Comparison of ENCODE assay signal across 1 cellular context in the genomic region with DNA sequence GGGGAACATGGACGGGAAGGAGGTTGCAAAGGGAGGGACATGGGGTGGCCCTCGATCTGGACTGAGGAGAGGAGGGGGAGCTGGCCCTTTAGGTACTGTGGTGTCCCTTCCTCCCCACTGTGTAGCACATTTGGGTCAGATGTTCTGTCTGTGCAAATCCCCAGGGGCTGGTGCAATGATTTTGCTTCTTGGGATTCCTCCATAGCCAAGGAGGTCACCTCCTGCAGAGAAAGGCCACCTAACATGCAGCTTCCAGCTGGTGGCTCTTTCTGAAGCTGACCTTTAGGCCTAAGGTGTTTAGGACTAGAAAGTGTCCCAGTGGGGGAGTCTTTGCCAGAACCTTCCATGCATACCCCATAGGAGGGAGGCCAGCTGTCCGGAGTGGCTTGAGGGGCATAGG.
TF ChIP-seq lines count a peak whose summit lies in the region.

No MANE protein-coding gene starts in this region.

TF ChIP-seq in HepG2, 621 proteins besides CTCF, POLR2A, EP300 and RAD21:
- TF ChIP-seq, protein P1, sequence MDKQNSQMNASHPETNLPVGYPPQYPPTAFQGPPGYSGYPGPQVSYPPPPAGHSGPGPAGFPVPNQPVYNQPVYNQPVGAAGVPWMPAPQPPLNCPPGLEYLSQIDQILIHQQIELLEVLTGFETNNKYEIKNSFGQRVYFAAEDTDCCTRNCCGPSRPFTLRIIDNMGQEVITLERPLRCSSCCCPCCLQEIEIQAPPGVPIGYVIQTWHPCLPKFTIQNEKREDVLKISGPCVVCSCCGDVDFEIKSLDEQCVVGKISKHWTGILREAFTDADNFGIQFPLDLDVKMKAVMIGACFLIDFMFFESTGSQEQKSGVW (CRISPR knock-in tag; IDR thresholded peaks at IDR 0.05; ENCODE audit: borderline replicate concordance) = no peak
- TF ChIP-seq, protein P2, sequence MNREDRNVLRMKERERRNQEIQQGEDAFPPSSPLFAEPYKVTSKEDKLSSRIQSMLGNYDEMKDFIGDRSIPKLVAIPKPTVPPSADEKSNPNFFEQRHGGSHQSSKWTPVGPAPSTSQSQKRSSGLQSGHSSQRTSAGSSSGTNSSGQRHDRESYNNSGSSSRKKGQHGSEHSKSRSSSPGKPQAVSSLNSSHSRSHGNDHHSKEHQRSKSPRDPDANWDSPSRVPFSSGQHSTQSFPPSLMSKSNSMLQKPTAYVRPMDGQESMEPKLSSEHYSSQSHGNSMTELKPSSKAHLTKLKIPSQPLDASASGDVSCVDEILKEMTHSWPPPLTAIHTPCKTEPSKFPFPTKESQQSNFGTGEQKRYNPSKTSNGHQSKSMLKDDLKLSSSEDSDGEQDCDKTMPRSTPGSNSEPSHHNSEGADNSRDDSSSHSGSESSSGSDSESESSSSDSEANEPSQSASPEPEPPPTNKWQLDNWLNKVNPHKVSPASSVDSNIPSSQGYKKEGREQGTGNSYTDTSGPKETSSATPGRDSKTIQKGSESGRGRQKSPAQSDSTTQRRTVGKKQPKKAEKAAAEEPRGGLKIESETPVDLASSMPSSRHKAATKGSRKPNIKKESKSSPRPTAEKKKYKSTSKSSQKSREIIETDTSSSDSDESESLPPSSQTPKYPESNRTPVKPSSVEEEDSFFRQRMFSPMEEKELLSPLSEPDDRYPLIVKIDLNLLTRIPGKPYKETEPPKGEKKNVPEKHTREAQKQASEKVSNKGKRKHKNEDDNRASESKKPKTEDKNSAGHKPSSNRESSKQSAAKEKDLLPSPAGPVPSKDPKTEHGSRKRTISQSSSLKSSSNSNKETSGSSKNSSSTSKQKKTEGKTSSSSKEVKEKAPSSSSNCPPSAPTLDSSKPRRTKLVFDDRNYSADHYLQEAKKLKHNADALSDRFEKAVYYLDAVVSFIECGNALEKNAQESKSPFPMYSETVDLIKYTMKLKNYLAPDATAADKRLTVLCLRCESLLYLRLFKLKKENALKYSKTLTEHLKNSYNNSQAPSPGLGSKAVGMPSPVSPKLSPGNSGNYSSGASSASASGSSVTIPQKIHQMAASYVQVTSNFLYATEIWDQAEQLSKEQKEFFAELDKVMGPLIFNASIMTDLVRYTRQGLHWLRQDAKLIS (CRISPR knock-in tag; IDR thresholded peaks at IDR 0.05) = no peak
- TF ChIP-seq SALL1 (CRISPR knock-in tag; IDR thresholded peaks at IDR 0.05) (no peak), ZSCAN25 (CRISPR knock-in tag; IDR thresholded peaks at IDR 0.05) (no peak), ZNF263 (CRISPR knock-in tag; IDR thresholded peaks at IDR 0.05) (no peak), TP53 (CRISPR knock-in tag; conservative IDR thresholded peaks at IDR 0.05) (no peak), ZSCAN20 (CRISPR knock-in tag; IDR thresholded peaks at IDR 0.05; ENCODE audit: borderline replicate concordance) (no peak), U2AF1 (optimal IDR thresholded peaks at IDR 0.05; ENCODE audit: low read depth, low read length) (no peak), KDM3A (CRISPR knock-in tag; IDR thresholded peaks at IDR 0.05; ENCODE audit: low read depth) (no peak), ATAD3A (CRISPR knock-in tag; IDR thresholded peaks at IDR 0.05) (no peak), TCF12 (IDR thresholded peaks at IDR 0.05) (no peak), TCF12 (CRISPR knock-in tag; IDR thresholded peaks at IDR 0.05) (no peak), JUN (CRISPR knock-in tag; IDR thresholded peaks at IDR 0.05) (no peak), ZNF746 (CRISPR knock-in tag; IDR thresholded peaks at IDR 0.05) (no peak), MEIS1 (CRISPR knock-in tag; IDR thresholded peaks at IDR 0.05; ENCODE audit: borderline replicate concordance) (no peak), NR3C1 (CRISPR knock-in tag; IDR thresholded peaks at IDR 0.05) (no peak)
- TF ChIP-seq, protein P3, sequence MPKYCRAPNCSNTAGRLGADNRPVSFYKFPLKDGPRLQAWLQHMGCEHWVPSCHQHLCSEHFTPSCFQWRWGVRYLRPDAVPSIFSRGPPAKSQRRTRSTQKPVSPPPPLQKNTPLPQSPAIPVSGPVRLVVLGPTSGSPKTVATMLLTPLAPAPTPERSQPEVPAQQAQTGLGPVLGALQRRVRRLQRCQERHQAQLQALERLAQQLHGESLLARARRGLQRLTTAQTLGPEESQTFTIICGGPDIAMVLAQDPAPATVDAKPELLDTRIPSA (CRISPR knock-in tag; IDR thresholded peaks at IDR 0.05; ENCODE audit: borderline replicate concordance) = no peak
- TF ChIP-seq, protein P4, sequence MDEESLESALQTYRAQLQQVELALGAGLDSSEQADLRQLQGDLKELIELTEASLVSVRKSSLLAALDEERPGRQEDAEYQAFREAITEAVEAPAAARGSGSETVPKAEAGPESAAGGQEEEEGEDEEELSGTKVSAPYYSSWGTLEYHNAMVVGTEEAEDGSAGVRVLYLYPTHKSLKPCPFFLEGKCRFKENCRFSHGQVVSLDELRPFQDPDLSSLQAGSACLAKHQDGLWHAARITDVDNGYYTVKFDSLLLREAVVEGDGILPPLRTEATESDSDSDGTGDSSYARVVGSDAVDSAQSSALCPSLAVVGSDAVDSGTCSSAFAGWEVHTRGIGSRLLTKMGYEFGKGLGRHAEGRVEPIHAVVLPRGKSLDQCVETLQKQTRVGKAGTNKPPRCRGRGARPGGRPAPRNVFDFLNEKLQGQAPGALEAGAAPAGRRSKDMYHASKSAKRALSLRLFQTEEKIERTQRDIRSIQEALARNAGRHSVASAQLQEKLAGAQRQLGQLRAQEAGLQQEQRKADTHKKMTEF (CRISPR knock-in tag; IDR thresholded peaks at IDR 0.05) = no peak
- TF ChIP-seq, protein P5, sequence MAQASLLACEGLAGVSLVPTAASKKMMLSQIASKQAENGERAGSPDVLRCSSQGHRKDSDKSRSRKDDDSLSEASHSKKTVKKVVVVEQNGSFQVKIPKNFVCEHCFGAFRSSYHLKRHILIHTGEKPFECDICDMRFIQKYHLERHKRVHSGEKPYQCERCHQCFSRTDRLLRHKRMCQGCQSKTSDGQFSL (CRISPR knock-in tag; IDR thresholded peaks at IDR 0.05) = no peak
- TF ChIP-seq, protein P6, sequence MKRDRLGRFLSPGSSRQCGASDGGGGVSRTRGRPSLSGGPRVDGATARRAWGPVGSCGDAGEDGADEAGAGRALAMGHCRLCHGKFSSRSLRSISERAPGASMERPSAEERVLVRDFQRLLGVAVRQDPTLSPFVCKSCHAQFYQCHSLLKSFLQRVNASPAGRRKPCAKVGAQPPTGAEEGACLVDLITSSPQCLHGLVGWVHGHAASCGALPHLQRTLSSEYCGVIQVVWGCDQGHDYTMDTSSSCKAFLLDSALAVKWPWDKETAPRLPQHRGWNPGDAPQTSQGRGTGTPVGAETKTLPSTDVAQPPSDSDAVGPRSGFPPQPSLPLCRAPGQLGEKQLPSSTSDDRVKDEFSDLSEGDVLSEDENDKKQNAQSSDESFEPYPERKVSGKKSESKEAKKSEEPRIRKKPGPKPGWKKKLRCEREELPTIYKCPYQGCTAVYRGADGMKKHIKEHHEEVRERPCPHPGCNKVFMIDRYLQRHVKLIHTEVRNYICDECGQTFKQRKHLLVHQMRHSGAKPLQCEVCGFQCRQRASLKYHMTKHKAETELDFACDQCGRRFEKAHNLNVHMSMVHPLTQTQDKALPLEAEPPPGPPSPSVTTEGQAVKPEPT (CRISPR knock-in tag; IDR thresholded peaks at IDR 0.05; ENCODE audit: low read depth) = no peak
- TF ChIP-seq, protein P7, sequence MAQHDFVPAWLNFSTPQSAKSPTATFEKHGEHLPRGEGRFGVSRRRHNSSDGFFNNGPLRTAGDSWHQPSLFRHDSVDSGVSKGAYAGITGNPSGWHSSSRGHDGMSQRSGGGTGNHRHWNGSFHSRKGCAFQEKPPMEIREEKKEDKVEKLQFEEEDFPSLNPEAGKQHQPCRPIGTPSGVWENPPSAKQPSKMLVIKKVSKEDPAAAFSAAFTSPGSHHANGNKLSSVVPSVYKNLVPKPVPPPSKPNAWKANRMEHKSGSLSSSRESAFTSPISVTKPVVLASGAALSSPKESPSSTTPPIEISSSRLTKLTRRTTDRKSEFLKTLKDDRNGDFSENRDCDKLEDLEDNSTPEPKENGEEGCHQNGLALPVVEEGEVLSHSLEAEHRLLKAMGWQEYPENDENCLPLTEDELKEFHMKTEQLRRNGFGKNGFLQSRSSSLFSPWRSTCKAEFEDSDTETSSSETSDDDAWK (CRISPR knock-in tag; IDR thresholded peaks at IDR 0.05) = no peak
